8 cellular contexts compared by ENCODE assay signal in genomic region chr7:26399309-26399610, GRCh38.
A peak's percentile ranks its signal among the peaks of the same experiment; 100 is the strongest.
DNase-seq lines count a peak whose midpoint lies in the region; ATAC-seq and TF ChIP-seq lines count a peak whose summit lies in the region.

No MANE protein-coding gene starts in this region.

- H3K36me3 ChIP-seq in ovary = no peaks in the 10 kb centered on the region

- 7 to 12% (median 12%) methylated on average over 3 of the region's 3 CpGs for WGBS in ovary, 3 donors

- intact Hi-C loops in ovary (cut with DNase I) = no loop called here

- peak overlapping the region in 1 of 2 donors; percentile 58 for H3K27ac ChIP-seq in ovary

- peak overlapping the region; percentile 93 for H3K4me3 Mint-ChIP-seq in T-helper 17 cell

- no peak for TF ChIP-seq POLR2A in ovary (IDR thresholded peaks at IDR 0.05)

- peaks cover 54% of the 10 kb centered on the region for H3K27me3 Mint-ChIP-seq in T-helper 17 cell

- TF ChIP-seq CTCF in ovary (IDR thresholded peaks at IDR 0.05) = no peak

- H3K4me1 Mint-ChIP-seq in T-helper 17 cell = peaks cover 11% of the 10 kb centered on the region

- H3K4me3 ChIP-seq in ovary = peak overlapping the region; percentile 56

- H3K9me3 ChIP-seq in T-helper 17 cell (ENCODE audit: control insufficient read depth, low read length, poor library complexity, severe bottlenecking) (no peaks in the 10 kb centered on the region), ovary (no peaks in the 10 kb centered on the region)

- peaks cover 3% of the 10 kb centered on the region for H3K36me3 Mint-ChIP-seq in T-helper 17 cell (ENCODE audit: low read depth)

- peaks cover 2% of the 10 kb centered on the region for H3K4me1 ChIP-seq in ovary (ENCODE audit: insufficient read depth)

- ATAC-seq in T-helper 17 cell = no peak
- ATAC-seq in HG03159 (IDR thresholded peaks at IDR 0.05; ENCODE audit: unreplicated experiment) = no peak

- TF ChIP-seq EP300 in ovary (IDR thresholded peaks at IDR 0.05) = no peak

- peak; percentile 59 for DNase-seq in NCI-H526 treated with DMSO at 0.1 percent for 48 hours (lab: John Stamatoyannopoulos, UW)
- no peak for DNase-seq in NCI-H526 (lab: John Stamatoyannopoulos, UW)
- no peak for DNase-seq in T-helper 17 cell
- peak; percentile 49 for DNase-seq in globus pallidus (ENCODE audit: low spot score)
- DNase-seq in ovary = peak in 4 of 5 donors; percentile 19 to 35 (median 26)
- no peak for DNase-seq in NCI-H226
- no peak for DNase-seq in GM19238 (ENCODE audit: insufficient read length, low spot score)

- H3K27me3 ChIP-seq in ovary = no peaks in the 10 kb centered on the region

- no peak overlapping the region for H3K27ac Mint-ChIP-seq in T-helper 17 cell

Comparison
In these comparisons a context has a peak if more than half of its experiments do, and no peak if none do; other contexts are left out.
1. DNase-seq: peak in NCI-H526 treated with DMSO at 0.1 percent for 48 hours (single experiment), globus pallidus (single experiment) and ovary (4 of 5); none in NCI-H526 (0 of 2), T-helper 17 cell (0 of 3), NCI-H226 (single experiment) and GM19238 (single experiment).